19 cellular contexts compared by ENCODE assay signal in the genomic region with DNA sequence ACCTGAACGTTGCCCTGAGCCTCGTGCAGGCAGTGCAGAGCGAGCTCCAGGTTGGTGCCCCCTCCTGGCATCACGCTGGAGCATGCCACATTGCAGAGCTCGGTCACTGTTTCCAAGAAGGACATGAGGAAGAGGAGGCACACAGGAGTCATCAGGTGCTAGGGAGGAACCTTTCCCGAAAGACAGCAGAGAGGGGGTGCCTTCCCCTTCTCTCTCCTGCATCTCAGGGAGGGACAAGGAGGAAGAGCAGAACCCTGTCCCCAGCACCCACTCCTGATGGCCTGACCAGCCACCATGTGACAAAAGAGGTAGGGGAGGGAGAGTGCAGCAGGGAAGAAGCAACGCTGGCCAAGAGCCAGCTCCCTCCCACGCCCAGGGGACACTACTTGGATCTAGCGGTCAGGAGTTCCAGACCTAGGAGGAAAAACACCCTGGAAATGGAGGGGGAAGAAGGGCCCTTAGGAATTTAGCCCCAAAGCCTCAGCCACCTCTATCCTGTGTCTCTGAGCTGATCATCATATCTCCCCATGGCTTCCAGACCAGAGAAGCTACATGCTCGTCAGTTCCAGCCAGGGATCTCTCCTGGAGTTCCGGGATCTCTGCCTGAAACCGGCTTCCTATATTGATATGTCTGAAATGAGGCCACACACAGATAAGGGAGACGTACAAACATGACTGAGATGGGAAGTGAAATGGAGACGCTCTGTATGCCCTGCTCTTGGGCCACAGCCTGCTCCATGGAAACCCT. TPM values are rescaled to one million over a fixed set of nuclear protein-coding genes. Genes with fewer than 3 reads are reported as not detected.
DNase-seq lines count a peak whose midpoint lies in the region; ATAC-seq and TF ChIP-seq lines count a peak whose summit lies in the region.
"Had no signal": no experiment of that assay in that cellular context is flagged by ENCODE, and none has a peak within 500 bp of the region (broad histone marks: within the 10 kb centered on the region; RNA-seq: fewer than 3 reads in every experiment).

No MANE protein-coding gene starts in this region.

- H3K4me1 ChIP-seq in mesenchymal stem cell (ENCODE audit: control insufficient read depth, insufficient read depth, low read depth, low read length) = no peaks in the 10 kb centered on the region
- H3K4me1 ChIP-seq: SJCRH30 had no signal

- H2AK5ac ChIP-seq in mesenchymal stem cell (ENCODE audit: low read length, severe bottlenecking) = no peak overlapping the region

- no peak overlapping the region for H3K27ac Mint-ChIP-seq in WTC11
- H3K27ac Mint-ChIP-seq: HFFc6 had no signal

- 68% methylated on average over 14 of the region's 14 CpGs for WGBS in mesenchymal stem cell

- H3K23ac ChIP-seq in mesenchymal stem cell (ENCODE audit: low read length in 2 of 2) = no peak overlapping the region

- no peak overlapping the region for H2BK15ac ChIP-seq in mesenchymal stem cell (ENCODE audit: low read depth, poor library complexity, severe bottlenecking)

- H3K4me1 Mint-ChIP-seq in WTC11 = no peaks in the 10 kb centered on the region
- H3K4me1 Mint-ChIP-seq: CD4-positive, CD25-positive, alpha-beta regulatory T cell had no signal

- no peak overlapping the region for H2BK120ac ChIP-seq in mesenchymal stem cell (ENCODE audit: low read depth, low read length)

- 0 out of 2 replicates have a peak, but pooled peaks cover 7% of the 10 kb centered on the region for H3K36me3 Mint-ChIP-seq in WTC11
- H3K36me3 Mint-ChIP-seq: CD4-positive, CD25-positive, alpha-beta regulatory T cell had no signal

- 0 out of 2 replicates have a peak, but pooled peaks have one; percentile 14 for TF ChIP-seq CTCF in 22Rv1 (IDR thresholded peaks at IDR 0.05)
- no peak for TF ChIP-seq CTCF in WTC11 (IDR thresholded peaks at IDR 0.05)

- H3K9me3 Mint-ChIP-seq in WTC11 = peaks cover 13% of the 10 kb centered on the region
- H3K9me3 Mint-ChIP-seq: CD4-positive, CD25-positive, alpha-beta regulatory T cell; HFFc6 had no signal

- H3K4me3 Mint-ChIP-seq in WTC11 = no peak overlapping the region
- H3K4me3 Mint-ChIP-seq: CD4-positive, CD25-positive, alpha-beta regulatory T cell; HFFc6 had no signal

- H3K27ac ChIP-seq in 22Rv1 (no peak overlapping the region), mesenchymal stem cell (ENCODE audit: low read length, poor library complexity, severe bottlenecking) (no peak overlapping the region)
- H3K27ac ChIP-seq: SJCRH30 had no signal

- H3K4me3 ChIP-seq in H7 (ENCODE audit: insufficient read depth, low read depth, low read length) (no peak overlapping the region), mesenchymal stem cell (ENCODE audit: insufficient read depth in 1 of 2, low read depth in 1 of 2, low read length in 2 of 2) (no peak overlapping the region)
- H3K4me3 ChIP-seq: SJCRH30 had no signal

- no peak overlapping the region for H2BK5ac ChIP-seq in mesenchymal stem cell (ENCODE audit: low read depth, low read length, poor library complexity, severe bottlenecking)

- H3K27me3 Mint-ChIP-seq in WTC11 (ENCODE audit: low read depth) = peaks cover 4% of the 10 kb centered on the region

- no peak overlapping the region for H3K4me2 ChIP-seq in mesenchymal stem cell (ENCODE audit: low read length, poor library complexity, severe bottlenecking)

- H3K9ac ChIP-seq in mesenchymal stem cell (ENCODE audit: low read length) = no peak overlapping the region

- no peak overlapping the region for H3K14ac ChIP-seq in mesenchymal stem cell (ENCODE audit: low read length in 2 of 2)

- ATAC-seq in WTC11 (0 out of 2 replicates have a peak, but pooled peaks have one; percentile 26), HG02588 (IDR thresholded peaks at IDR 0.05; ENCODE audit: unreplicated experiment) (no peak), HG03439 (IDR thresholded peaks at IDR 0.05; ENCODE audit: unreplicated experiment) (no peak), HG03025 (IDR thresholded peaks at IDR 0.05; ENCODE audit: low FRiP score, unreplicated experiment) (no peak)

- no peaks in the 10 kb centered on the region for H3K36me3 ChIP-seq in H7 (replicated peaks; ENCODE audit: control insufficient read depth, insufficient read depth, low read length)
- H3K36me3 ChIP-seq in mesenchymal stem cell (ENCODE audit: control insufficient read depth in 1 of 2, insufficient read depth in 2 of 2, low read depth in 1 of 2, low read length in 2 of 2) = no peaks in the 10 kb centered on the region
- H3K36me3 ChIP-seq: SJCRH30 had no signal

- DNase-seq in H7 (peak; percentile 38), WTC11 (ENCODE audit: low spot score) (no peak), mesenchymal stem cell (no peak)
- no peak for DNase-seq in stimulated activated CD4-positive, alpha-beta T cell treated with anti-CD3 and anti-CD28 coated beads, Interleukin-4, amount 100 ng/mL, for 24 hours
- DNase-seq: AML-193; CD4-positive, CD25-positive, alpha-beta regulatory T cell; DMS53; HFFc6; Karpas-422; NCI-H1417; NCI-H1930; NCI-H2171; NCI-H510A; SJCRH30 had no signal

- no peak overlapping the region for H3K4ac ChIP-seq in mesenchymal stem cell (ENCODE audit: low read depth in 1 of 2, low read length in 2 of 2)

- H2BK12ac ChIP-seq in mesenchymal stem cell (ENCODE audit: low read length in 2 of 2) = no peak overlapping the region

- POLR2A ChIA-PET in WTC11 (lab: Charles Lee) = no interaction called here

- H2AFZ ChIP-seq in mesenchymal stem cell (ENCODE audit: low read depth, low read length) = no peak overlapping the region

- H3K18ac ChIP-seq in mesenchymal stem cell (ENCODE audit: low read depth in 1 of 2, low read length in 2 of 2) = no peak overlapping the region

- H4K8ac ChIP-seq in mesenchymal stem cell (ENCODE audit: low read length) = peak overlapping the region; percentile 19

- H3K79me1 ChIP-seq in mesenchymal stem cell (replicated peaks; ENCODE audit: low read length, poor library complexity, severe bottlenecking) = no peaks in the 10 kb centered on the region

- H3K27me3 ChIP-seq in H7 (ENCODE audit: control insufficient read depth, insufficient read depth, low read length) (no peaks in the 10 kb centered on the region; the same call in 1 of the 2 replicates), mesenchymal stem cell (ENCODE audit: control insufficient read depth in 1 of 2, insufficient read depth in 1 of 2, low read length in 2 of 2) (peaks cover 19 to 32% of the 10 kb centered on the region in 2 experiments)

- no peak overlapping the region for H4K91ac ChIP-seq in mesenchymal stem cell (ENCODE audit: low read length)

- no peaks in the 10 kb centered on the region for H3K9me3 ChIP-seq in mesenchymal stem cell (ENCODE audit: control insufficient read depth, low read length)

- CTCF ChIA-PET in WTC11 (lab: Charles Lee) = interaction anchor here (0.6 to 2.2 kb wide), 10 partner anchors 12 to 181 kb away, joined by 3 to 14 read pairs (median 4); a partner anchor contains a TSS

TF ChIP-seq in WTC11, 78 proteins besides CTCF, POLR2A, EP300 and RAD21:
- TF ChIP-seq, protein P1, sequence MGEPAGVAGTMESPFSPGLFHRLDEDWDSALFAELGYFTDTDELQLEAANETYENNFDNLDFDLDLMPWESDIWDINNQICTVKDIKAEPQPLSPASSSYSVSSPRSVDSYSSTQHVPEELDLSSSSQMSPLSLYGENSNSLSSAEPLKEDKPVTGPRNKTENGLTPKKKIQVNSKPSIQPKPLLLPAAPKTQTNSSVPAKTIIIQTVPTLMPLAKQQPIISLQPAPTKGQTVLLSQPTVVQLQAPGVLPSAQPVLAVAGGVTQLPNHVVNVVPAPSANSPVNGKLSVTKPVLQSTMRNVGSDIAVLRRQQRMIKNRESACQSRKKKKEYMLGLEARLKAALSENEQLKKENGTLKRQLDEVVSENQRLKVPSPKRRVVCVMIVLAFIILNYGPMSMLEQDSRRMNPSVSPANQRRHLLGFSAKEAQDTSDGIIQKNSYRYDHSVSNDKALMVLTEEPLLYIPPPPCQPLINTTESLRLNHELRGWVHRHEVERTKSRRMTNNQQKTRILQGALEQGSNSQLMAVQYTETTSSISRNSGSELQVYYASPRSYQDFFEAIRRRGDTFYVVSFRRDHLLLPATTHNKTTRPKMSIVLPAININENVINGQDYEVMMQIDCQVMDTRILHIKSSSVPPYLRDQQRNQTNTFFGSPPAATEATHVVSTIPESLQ (CRISPR knock-in tag; IDR thresholded peaks at IDR 0.05) = no peak
- TF ChIP-seq, protein P2, sequence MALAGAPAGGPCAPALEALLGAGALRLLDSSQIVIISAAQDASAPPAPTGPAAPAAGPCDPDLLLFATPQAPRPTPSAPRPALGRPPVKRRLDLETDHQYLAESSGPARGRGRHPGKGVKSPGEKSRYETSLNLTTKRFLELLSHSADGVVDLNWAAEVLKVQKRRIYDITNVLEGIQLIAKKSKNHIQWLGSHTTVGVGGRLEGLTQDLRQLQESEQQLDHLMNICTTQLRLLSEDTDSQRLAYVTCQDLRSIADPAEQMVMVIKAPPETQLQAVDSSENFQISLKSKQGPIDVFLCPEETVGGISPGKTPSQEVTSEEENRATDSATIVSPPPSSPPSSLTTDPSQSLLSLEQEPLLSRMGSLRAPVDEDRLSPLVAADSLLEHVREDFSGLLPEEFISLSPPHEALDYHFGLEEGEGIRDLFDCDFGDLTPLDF (CRISPR knock-in tag; IDR thresholded peaks at IDR 0.05) = no peak
- TF ChIP-seq ZNF138 (CRISPR knock-in tag; conservative IDR thresholded peaks at IDR 0.05) = no peak

RNA-seq across cellular contexts. Expression of a gene that starts 17.0 kb away (rescaled TPM):
- total RNA-seq in H7 (2014; rRNA removed; shearing (Covaris generic)) = 82.1 and 98.3 TPM in 2 replicates
- 58.4 to 66.8 TPM (median 61.3 TPM) in 3 replicates for total RNA-seq in WTC11 (2021)
- polyA plus RNA-seq in mesenchymal stem cell (2013, experiment 1 of 2) = 113 TPM
- polyA plus RNA-seq in mesenchymal stem cell (2013, experiment 2 of 2) = 117 TPM

RNA-seq across cellular contexts. Expression of a gene that starts 41.1 kb away (rescaled TPM):
- not detected in 2 replicates for total RNA-seq in H7 (2014; rRNA removed; shearing (Covaris generic))
- total RNA-seq in WTC11 (2021) = 0.07 to 0.09 TPM (median 0.09 TPM) in 3 replicates
- 0.03 TPM for polyA plus RNA-seq in mesenchymal stem cell (2013, experiment 1 of 2)
- polyA plus RNA-seq in mesenchymal stem cell (2013, experiment 2 of 2) = 0.04 TPM
- total RNA-seq: RPMI7951, SJCRH30 had no signal

RNA-seq across cellular contexts. Expression of a gene that starts 47.8 kb away (rescaled TPM):
- 9.9 and 10.5 TPM in 2 replicates for total RNA-seq in H7 (2014; rRNA removed; shearing (Covaris generic))
- total RNA-seq in WTC11 (2021) = 24.5 to 30.2 TPM (median 29.5 TPM) in 3 replicates
- 8.5 TPM for polyA plus RNA-seq in mesenchymal stem cell (2013, experiment 1 of 2)
- 8.6 TPM for polyA plus RNA-seq in mesenchymal stem cell (2013, experiment 2 of 2)
